ENCODE assay signal across 8 cellular contexts in the genomic region with DNA sequence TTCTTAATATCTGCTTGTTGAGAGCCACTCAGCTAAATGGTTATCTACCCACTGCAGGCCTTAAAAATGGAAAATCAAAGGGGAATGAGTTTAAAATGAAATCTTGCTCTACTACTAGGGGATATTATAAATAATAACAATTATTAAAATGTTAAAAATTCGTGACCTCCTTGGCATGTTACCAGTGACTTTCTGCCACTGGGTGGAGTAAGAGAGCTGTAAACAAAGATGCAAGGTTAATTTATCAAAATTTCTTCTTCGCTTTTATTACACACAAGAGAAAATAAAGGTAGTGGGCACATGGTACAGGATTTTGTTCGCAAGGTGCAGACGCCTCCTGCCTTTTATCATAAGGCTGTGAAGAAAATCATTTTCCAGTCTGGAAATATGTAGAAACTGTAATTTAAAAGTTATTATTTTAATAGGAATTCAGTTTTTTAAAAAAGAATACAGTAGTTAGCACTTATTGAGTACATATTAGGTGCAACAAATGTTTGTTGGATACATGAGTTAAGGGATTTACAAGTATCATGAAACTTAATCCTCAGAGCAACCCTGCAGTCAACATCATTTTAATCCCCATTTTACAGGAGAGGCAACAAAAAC.
DNase-seq lines count a peak whose midpoint lies in the region; ATAC-seq and TF ChIP-seq lines count a peak whose summit lies in the region.

No MANE protein-coding gene starts in this region.

- no peak for TF ChIP-seq POLR2A in tibial nerve (IDR thresholded peaks at IDR 0.05)

- no peaks in the 10 kb centered on the region for H3K9me3 ChIP-seq in RWPE2 (ENCODE audit: severe bottlenecking)
- H3K9me3 ChIP-seq in tibial nerve: no peaks in the 10 kb centered on the region

- DNase-seq in AG09319 (ENCODE audit: extremely low read depth, low read depth) (no peak), GM12865 (ENCODE audit: low read depth) (peak; percentile 41), RWPE2 (ENCODE audit: low spot score) (no peak), germinal center (ENCODE audit: low spot score) (peak; percentile 9), tibial nerve (ENCODE audit: low spot score in 2 of 2) (peak in 1 of 2 donors; percentile 46)
- no peak for DNase-seq in central memory CD4-positive, alpha-beta T cell
- no peak for DNase-seq in effector CD8-positive, alpha-beta T cell (lab: John Stamatoyannopoulos, UW)

- H3K36me3 ChIP-seq in RWPE2 (ENCODE audit: low read depth) (no peaks in the 10 kb centered on the region), tibial nerve (peaks cover 0 to 7% (median 0%) of the 10 kb centered on the region in 3 donors)

- no peaks in the 10 kb centered on the region for H3K27me3 ChIP-seq in RWPE2 (ENCODE audit: insufficient read depth, poor library complexity, severe bottlenecking)
- no peaks in the 10 kb centered on the region for H3K27me3 ChIP-seq in tibial nerve

- H3K27ac ChIP-seq in RWPE2 (ENCODE audit: poor library complexity, severe bottlenecking): no peak overlapping the region
- H3K27ac ChIP-seq in tibial nerve: no peak overlapping the region

- ATAC-seq in RWPE2 (ENCODE audit: low read depth) (no peak), HG02970 (IDR thresholded peaks at IDR 0.05; ENCODE audit: low FRiP score, unreplicated experiment) (no peak)

- H3K4me1 ChIP-seq in RWPE2 (ENCODE audit: insufficient read depth, poor library complexity, severe bottlenecking) (no peaks in the 10 kb centered on the region), tibial nerve (peaks cover 0 to 12% (median 0%) of the 10 kb centered on the region in 4 donors)

- no peak overlapping the region for H3K4me3 ChIP-seq in GM12865 (ENCODE audit: low read depth, low read length)
- no peak overlapping the region for H3K4me3 ChIP-seq in RWPE2 (ENCODE audit: severe bottlenecking)
- no peak overlapping the region for H3K4me3 ChIP-seq in tibial nerve

- 27 to 41% methylated on average over 4 of the region's 4 CpGs for WGBS in tibial nerve, 2 donors

- TF ChIP-seq CTCF in AG09319 (IDR thresholded peaks at IDR 0.05; ENCODE audit: low read depth, low read length) (peak; percentile 77), GM12865 (IDR thresholded peaks at IDR 0.05; ENCODE audit: insufficient read depth, low read depth, low read length, missing control alignments) (peak; percentile 54), RWPE2 (IDR thresholded peaks at IDR 0.05; ENCODE audit: poor library complexity, severe bottlenecking) (peak; percentile 85), tibial nerve (IDR thresholded peaks at IDR 0.05) (peak; percentile 38 to 68 (median 57))

- no peak for TF ChIP-seq EP300 in tibial nerve (IDR thresholded peaks at IDR 0.05)

Comparison
In these comparisons a context has a peak if more than half of its experiments do, and no peak if none do; other contexts are left out.
1. DNase-seq: peak in GM12865 (single experiment) and germinal center (single experiment); none in AG09319 (single experiment), RWPE2 (single experiment), central memory CD4-positive, alpha-beta T cell (single experiment) and effector CD8-positive, alpha-beta T cell (single experiment).
2. Peak in every context shown above with its lines, with median percentiles within 50 percentile points of each other: CTCF ChIP-seq.